ENCODE assay signal across 8 cellular contexts in the genomic region with DNA sequence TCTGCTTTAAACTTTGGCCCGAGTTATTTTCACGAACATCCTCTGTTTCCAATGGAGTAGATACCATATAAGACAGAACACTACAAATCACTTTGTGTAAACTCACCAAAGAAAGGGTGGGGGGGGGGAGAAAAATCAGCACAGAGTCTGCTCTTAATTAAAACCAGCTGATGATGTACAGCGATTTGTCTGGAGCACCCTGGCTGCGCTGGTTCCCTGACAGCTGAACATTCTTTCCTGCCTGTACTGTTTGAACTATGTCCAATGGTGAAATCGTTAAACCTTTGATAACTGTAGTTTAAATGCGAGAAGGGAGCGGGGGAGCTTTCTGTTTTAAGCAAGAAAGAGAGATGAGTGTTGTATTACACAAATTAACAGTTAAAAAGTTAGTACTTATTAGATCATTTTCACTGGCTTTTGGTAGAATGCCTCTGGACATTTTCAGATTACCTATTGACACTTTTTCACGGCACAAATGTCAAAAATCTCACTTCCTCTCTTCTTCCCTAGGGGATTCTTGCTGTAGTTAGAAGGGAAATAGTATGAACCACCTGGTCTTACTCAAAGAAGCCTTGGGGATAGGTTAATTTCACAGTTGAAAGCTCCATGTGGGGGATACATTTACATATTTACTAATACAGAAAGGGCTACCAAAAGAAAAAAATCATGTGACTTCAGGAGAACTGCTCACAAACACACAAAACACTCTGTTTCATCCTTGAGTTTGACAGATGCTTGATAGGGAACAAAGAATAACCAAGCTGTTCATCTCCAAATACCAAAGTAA.
DNase-seq lines count a peak whose midpoint lies in the region; ATAC-seq and TF ChIP-seq lines count a peak whose summit lies in the region.

No MANE protein-coding gene starts in this region.

- H3K14ac ChIP-seq in neuronal stem cell (ENCODE audit: low read length), result no peak overlapping the region

- H3K9me3 ChIP-seq in neuronal stem cell (replicated peaks in 1 of 2; ENCODE audit: control insufficient read depth in 2 of 2, insufficient read depth in 1 of 2, low read depth in 1 of 2, low read length in 2 of 2), result no peaks in the 10 kb centered on the region

- H3K27ac ChIP-seq in neuronal stem cell (replicated peaks; ENCODE audit: low read length), result no peak overlapping the region

- H3K27me3 ChIP-seq in BJ (ENCODE audit: control insufficient read depth, insufficient read depth, low read length), result no peaks in the 10 kb centered on the region
- no peaks in the 10 kb centered on the region for H3K27me3 ChIP-seq in neuronal stem cell (ENCODE audit: control insufficient read depth in 3 of 3, insufficient read depth in 3 of 3, low read depth in 1 of 3, low read length in 3 of 3)

- peak; percentile 59 for DNase-seq in BJ (ENCODE audit: low read depth)
- peak; percentile 85 for DNase-seq in fibroblast of the conjunctiva (ENCODE audit: low read depth)
- no peak for DNase-seq in neuronal stem cell (ENCODE audit: low spot score)
- no peak for DNase-seq in nucleus accumbens (lab: John Stamatoyannopoulos, UW)
- no peak for DNase-seq in activated CD4-positive, alpha-beta T cell treated with anti-CD3 and anti-CD28 coated beads, Interleukin-2, amount 50 U/mL, for 48 hours
- DNase-seq in NCI-H1436 treated with DMSO at 0.1 percent for 48 hours (lab: John Stamatoyannopoulos, UW), result no peak

- no peak overlapping the region for H2AFZ ChIP-seq in neuronal stem cell (ENCODE audit: low read length)

- H2BK12ac ChIP-seq in neuronal stem cell (ENCODE audit: low read length), result no peak overlapping the region

- H4K91ac ChIP-seq in neuronal stem cell (ENCODE audit: low read depth, low read length, poor library complexity), result no peak overlapping the region

- no CpG with 5 or more reads among the region's 8 CpGs for WGBS in neuronal stem cell (ENCODE audit: extremely low coverage in 2 of 2, insufficient read length in 2 of 2, insufficient replicate concordance in 1 of 2), 2 donors

- no peaks in the 10 kb centered on the region for H3K79me1 ChIP-seq in neuronal stem cell (ENCODE audit: low read depth, low read length)

- POLR2A ChIA-PET in BJ (lab: Charles Lee), result interaction anchor here (0.5 to 1.1 kb wide), 3 partner anchors 10 to 311 kb away, joined by 3 to 11 read pairs (median 6); no protein-coding TSS in a partner anchor

- CTCF ChIA-PET in BJ (lab: Yijun Ruan, JAX), result interaction anchor here (1.1 to 2.2 kb wide), 5 partner anchors 10 to 650 kb away, joined by 3 to 5 read pairs (median 5); no protein-coding TSS in a partner anchor

- H3K23ac ChIP-seq in neuronal stem cell (ENCODE audit: low read depth, low read length, poor library complexity), result no peak overlapping the region

- H3K4ac ChIP-seq in neuronal stem cell (ENCODE audit: low read length), result no peak overlapping the region

- peaks cover 0 to 2% of the 10 kb centered on the region in 2 donors for H3K4me1 ChIP-seq in neuronal stem cell (ENCODE audit: control insufficient read depth in 2 of 2, insufficient read depth in 1 of 2, low read depth in 1 of 2, low read length in 2 of 2)

- no peak overlapping the region for H3K18ac ChIP-seq in neuronal stem cell (ENCODE audit: low read length)

- H2BK15ac ChIP-seq in neuronal stem cell (ENCODE audit: low read length), result no peak overlapping the region

- no peak overlapping the region for H2AK5ac ChIP-seq in neuronal stem cell (ENCODE audit: low read depth, low read length)

- no peak overlapping the region for H3K9ac ChIP-seq in neuronal stem cell (ENCODE audit: low read depth, low read length, poor library complexity)

- H3K36me3 ChIP-seq in BJ (ENCODE audit: control insufficient read depth, insufficient read depth, low read length), result no peaks in the 10 kb centered on the region
- H3K36me3 ChIP-seq in neuronal stem cell (replicated peaks in 1 of 2; ENCODE audit: control insufficient read depth in 2 of 2, insufficient read depth in 2 of 2, low read length in 2 of 2), result no peaks in the 10 kb centered on the region

- no peak overlapping the region for H3K4me2 ChIP-seq in neuronal stem cell (ENCODE audit: insufficient read depth, low read length, poor library complexity, severe bottlenecking)

- no peak overlapping the region for H2BK120ac ChIP-seq in neuronal stem cell (ENCODE audit: low read depth, low read length)

- peak; percentile 80 for ATAC-seq in GM19438 (IDR thresholded peaks at IDR 0.05; ENCODE audit: low read depth, unreplicated experiment)
- peak; percentile 88 for ATAC-seq in HG03280 (IDR thresholded peaks at IDR 0.05; ENCODE audit: unreplicated experiment)

- H2BK5ac ChIP-seq in neuronal stem cell (ENCODE audit: low read length), result no peak overlapping the region

- no peak overlapping the region for H4K8ac ChIP-seq in neuronal stem cell (ENCODE audit: low read depth, low read length)

- H3K4me3 ChIP-seq in BJ (ENCODE audit: low read depth, low read length), result no peak overlapping the region
- H3K4me3 ChIP-seq in neuronal stem cell (ENCODE audit: low read length in 2 of 2), result no peak overlapping the region

- TF ChIP-seq CTCF in BJ (IDR thresholded peaks at IDR 0.05; ENCODE audit: insufficient read depth, low read depth, low read length), result no peak

Comparison
In these comparisons a context has a peak if more than half of its experiments do, and no peak if none do; other contexts are left out.
1. DNase-seq: peak in BJ (single experiment) and fibroblast of the conjunctiva (single experiment); none in neuronal stem cell (single experiment), nucleus accumbens (0 of 56), activated CD4-positive, alpha-beta T cell treated with anti-CD3 and anti-CD28 coated beads, Interleukin-2, amount 50 U/mL, for 48 hours (0 of 2) and NCI-H1436 treated with DMSO at 0.1 percent for 48 hours (single experiment).